30 cellular contexts compared by ENCODE assay signal in the genomic region with DNA sequence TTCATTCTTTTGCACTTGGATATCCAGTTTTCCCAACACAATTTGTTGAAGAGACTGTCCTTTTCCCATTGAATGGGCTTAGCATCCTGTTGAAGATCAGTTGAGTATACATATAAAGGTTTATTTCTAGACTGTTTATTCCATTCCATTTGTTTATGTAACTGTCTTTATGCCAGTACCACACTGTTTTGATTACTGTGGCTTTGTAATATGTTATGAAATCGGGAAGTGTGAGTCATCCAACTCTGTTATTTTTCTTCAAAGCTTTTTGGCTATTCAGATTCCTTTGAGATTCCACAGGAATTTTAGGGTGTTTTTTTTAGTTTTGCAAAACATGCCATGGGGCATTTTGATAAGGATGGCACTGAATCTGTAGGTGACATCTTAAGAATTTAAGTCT.
"Had no signal": no experiment of that assay in that cellular context is flagged by ENCODE, and none has a peak within 500 bp of the region (broad histone marks: within the 10 kb centered on the region; RNA-seq: fewer than 3 reads in every experiment).

No MANE protein-coding gene starts in this region.

- FAIRE-seq: endothelial cell of umbilical vein, islet of Langerhans, small intestine had no signal

- DNase-seq: dermis blood vessel endothelial cell; effector memory CD4-positive, alpha-beta T cell; foreskin melanocyte; glutamatergic neuron; heart right ventricle; hippocampal formation; left cardiac atrium; left lung; mesendoderm; midbrain; natural killer cell; occipital lobe; ovary; posterior cingulate gyrus; psoas muscle; right cardiac atrium; small intestine; stimulated activated CD4-positive, alpha-beta T cell treated with anti-CD3 and anti-CD28 coated beads, Interleukin-15, amount 100 ng/mL, for 24 hours; stimulated activated CD4-positive, alpha-beta T cell treated with anti-CD3 and anti-CD28 coated beads, Interleukin-4, amount 100 ng/mL, for 1 hour; stimulated activated CD8-positive, alpha-beta memory T cell treated with anti-CD3 and anti-CD28 coated beads, Interleukin-4, amount 100 ng/mL, for 48 hours; stimulated activated naive CD4-positive, alpha-beta T cell; stimulated activated naive CD8-positive, alpha-beta T cell treated with anti-CD3 and anti-CD28 coated beads, Interleukin-15, amount 100 ng/mL, for 72 hours; transverse colon; upper lobe of right lung; uterus had no signal

- H3K27me3 ChIP-seq: ovary, uterus had no signal

- H3K4me3 ChIP-seq: coronary artery, esophagus muscularis mucosa, heart right ventricle, left lung, ovary, psoas muscle, suprapubic skin, transverse colon, upper lobe of right lung, uterus had no signal

- H3K9me3 ChIP-seq: uterus had no signal

- ATAC-seq: heart right ventricle; left cardiac atrium; left lung; natural killer cell; psoas muscle; right cardiac atrium; stimulated activated naive CD8-positive, alpha-beta T cell treated with anti-CD3 and anti-CD28 coated beads, Interleukin-15, amount 100 ng/mL, for 72 hours; upper lobe of right lung had no signal

- H3K36me3 ChIP-seq: esophagus muscularis mucosa, heart right ventricle, left lung, ovary, suprapubic skin, transverse colon, upper lobe of right lung, uterus had no signal

- H3K27ac ChIP-seq: coronary artery, esophagus muscularis mucosa, heart right ventricle, left lung, ovary, psoas muscle, suprapubic skin, transverse colon, upper lobe of right lung, uterus had no signal

- H3K4me1 ChIP-seq: esophagus muscularis mucosa, heart right ventricle, left lung, psoas muscle, transverse colon, upper lobe of right lung, uterus had no signal
